Comparison of ENCODE assay signal across 21 cellular contexts in genomic region chr9:2496934-2497333, GRCh38.
"Had no signal": no experiment of that assay in that cellular context is flagged by ENCODE, and none has a peak within 500 bp of the region (broad histone marks: within the 10 kb centered on the region; RNA-seq: fewer than 3 reads in every experiment).

No MANE protein-coding gene starts in this region.

- H3K27ac ChIP-seq: epithelial cell of prostate, lower lobe of right lung, skin epidermis, tibial nerve had no signal

- H3K4me1 Mint-ChIP-seq: activated CD4-positive, alpha-beta memory T cell treated with anti-CD3 and anti-CD28 coated beads, Interleukin-2, amount 10 ng/mL, durations not matched to agents 7 days and 5 days; activated naive CD8-positive, alpha-beta T cell treated with anti-CD3 and anti-CD28 coated beads, Interleukin-2, amount 10 ng/mL, durations not matched to agents 7 days and 5 days; naive thymus-derived CD8-positive, alpha-beta T cell; stimulated activated effector memory CD8-positive, alpha-beta T cell treated with anti-CD3 and anti-CD28 coated beads, Interleukin-12 subunit alpha, Interleukin-12 subunit beta, amount 100 ng/mL, for 72 hours; stimulated activated naive CD8-positive, alpha-beta T cell treated with anti-CD3 and anti-CD28 coated beads, Interleukin-15, amount 100 ng/mL, for 72 hours had no signal

- H3K36me3 Mint-ChIP-seq: activated naive CD8-positive, alpha-beta T cell treated with anti-CD3 and anti-CD28 coated beads, Interleukin-2, amount 10 ng/mL, durations not matched to agents 7 days and 5 days; naive thymus-derived CD8-positive, alpha-beta T cell; stimulated activated effector memory CD8-positive, alpha-beta T cell treated with anti-CD3 and anti-CD28 coated beads, Interleukin-12 subunit alpha, Interleukin-12 subunit beta, amount 100 ng/mL, for 72 hours had no signal

- ATAC-seq: activated T-cell treated with anti-CD3 and anti-CD28 coated beads, Interleukin-2, amount 50 U/mL, for 72 hours; left colon; naive thymus-derived CD8-positive, alpha-beta T cell; stimulated activated naive CD8-positive, alpha-beta T cell treated with anti-CD3 and anti-CD28 coated beads, Interleukin-15, amount 100 ng/mL, for 72 hours had no signal

- H3K36me3 ChIP-seq: lower lobe of right lung, tibial nerve had no signal

- H3K9me3 ChIP-seq: lower lobe of right lung, tibial nerve had no signal

- H3K9me3 Mint-ChIP-seq: activated CD4-positive, alpha-beta memory T cell treated with anti-CD3 and anti-CD28 coated beads, Interleukin-2, amount 10 ng/mL, durations not matched to agents 7 days and 5 days; activated naive CD4-positive, alpha-beta T cell treated with anti-CD3 and anti-CD28 coated beads for 36 hours; activated naive CD8-positive, alpha-beta T cell treated with anti-CD3 and anti-CD28 coated beads, Interleukin-2, amount 10 ng/mL, durations not matched to agents 7 days and 5 days; activated T-cell treated with anti-CD3 and anti-CD28 coated beads, Interleukin-2, amount 50 U/mL, for 72 hours; naive thymus-derived CD8-positive, alpha-beta T cell; stimulated activated effector memory CD8-positive, alpha-beta T cell treated with anti-CD3 and anti-CD28 coated beads, Interleukin-12 subunit alpha, Interleukin-12 subunit beta, amount 100 ng/mL, for 72 hours; stimulated activated naive CD8-positive, alpha-beta T cell treated with anti-CD3 and anti-CD28 coated beads, Interleukin-15, amount 100 ng/mL, for 72 hours; T-helper 1 cell treated with Interleukin-12 subunit alpha and Interleukin-12 subunit beta and Interleukin-4 antibody, amounts not matched to agents 30 μg/mL and 1 μg/mL, for 36 hours had no signal

- H3K27ac Mint-ChIP-seq: activated CD4-positive, alpha-beta memory T cell treated with anti-CD3 and anti-CD28 coated beads, Interleukin-2, amount 10 ng/mL, durations not matched to agents 7 days and 5 days; activated naive CD4-positive, alpha-beta T cell treated with anti-CD3 and anti-CD28 coated beads for 36 hours; activated naive CD8-positive, alpha-beta T cell treated with anti-CD3 and anti-CD28 coated beads, Interleukin-2, amount 10 ng/mL, durations not matched to agents 7 days and 5 days; activated T-cell treated with anti-CD3 and anti-CD28 coated beads, Interleukin-2, amount 50 U/mL, for 72 hours; naive thymus-derived CD8-positive, alpha-beta T cell; stimulated activated effector memory CD8-positive, alpha-beta T cell treated with anti-CD3 and anti-CD28 coated beads, Interleukin-12 subunit alpha, Interleukin-12 subunit beta, amount 100 ng/mL, for 72 hours; stimulated activated naive CD8-positive, alpha-beta T cell treated with anti-CD3 and anti-CD28 coated beads, Interleukin-15, amount 100 ng/mL, for 72 hours; T-helper 1 cell treated with Interleukin-12 subunit alpha and Interleukin-12 subunit beta and Interleukin-4 antibody, amounts not matched to agents 30 μg/mL and 1 μg/mL, for 36 hours had no signal

- H3K4me3 Mint-ChIP-seq: activated CD4-positive, alpha-beta memory T cell treated with anti-CD3 and anti-CD28 coated beads, Interleukin-2, amount 10 ng/mL, durations not matched to agents 7 days and 5 days; activated naive CD4-positive, alpha-beta T cell treated with anti-CD3 and anti-CD28 coated beads for 36 hours; activated naive CD8-positive, alpha-beta T cell treated with anti-CD3 and anti-CD28 coated beads, Interleukin-2, amount 10 ng/mL, durations not matched to agents 7 days and 5 days; activated T-cell treated with anti-CD3 and anti-CD28 coated beads, Interleukin-2, amount 50 U/mL, for 72 hours; naive thymus-derived CD8-positive, alpha-beta T cell; stimulated activated effector memory CD8-positive, alpha-beta T cell treated with anti-CD3 and anti-CD28 coated beads, Interleukin-12 subunit alpha, Interleukin-12 subunit beta, amount 100 ng/mL, for 72 hours; stimulated activated naive CD8-positive, alpha-beta T cell treated with anti-CD3 and anti-CD28 coated beads, Interleukin-15, amount 100 ng/mL, for 72 hours; T-helper 1 cell treated with Interleukin-12 subunit alpha and Interleukin-12 subunit beta and Interleukin-4 antibody, amounts not matched to agents 30 μg/mL and 1 μg/mL, for 36 hours had no signal

- H3K4me3 ChIP-seq: lower lobe of right lung, skin epidermis, tibial nerve had no signal

- DNase-seq: activated CD4-positive, alpha-beta memory T cell treated with anti-CD3 and anti-CD28 coated beads, Interleukin-2, amount 10 ng/mL, durations not matched to agents 7 days and 5 days; activated CD4-positive, alpha-beta T cell treated with anti-CD3 and anti-CD28 coated beads for 48 hours; activated CD4-positive, CD25-positive, alpha-beta regulatory T cell; activated effector memory CD4-positive, alpha-beta T cell treated with Interleukin-2 at 50 U/mL for 16 hours; activated naive CD4-positive, alpha-beta T cell treated with anti-CD3 and anti-CD28 coated beads for 36 hours; activated naive CD8-positive, alpha-beta T cell treated with anti-CD3 and anti-CD28 coated beads, Interleukin-2, amount 10 ng/mL, durations not matched to agents 7 days and 5 days; activated T-cell treated with anti-CD3 and anti-CD28 coated beads, Interleukin-2, amount 50 U/mL, for 72 hours; amygdala; cortex of kidney; foreskin melanocyte; islet precursor cell; left colon; lower lobe of right lung; naive thymus-derived CD8-positive, alpha-beta T cell; stimulated activated CD4-positive, alpha-beta T cell treated with anti-CD3 and anti-CD28 coated beads, Interleukin-1b, Interleukin-23, amount 100 ng/mL, for 48 hours; stimulated activated naive CD8-positive, alpha-beta T cell treated with anti-CD3 and anti-CD28 coated beads, Interleukin-15, amount 100 ng/mL, for 72 hours had no signal

- H3K27me3 Mint-ChIP-seq: activated CD4-positive, alpha-beta memory T cell treated with anti-CD3 and anti-CD28 coated beads, Interleukin-2, amount 10 ng/mL, durations not matched to agents 7 days and 5 days had no signal

- H3K27me3 ChIP-seq: tibial nerve had no signal
